Comparison of ENCODE assay signal across 8 cellular contexts in the genomic region with DNA sequence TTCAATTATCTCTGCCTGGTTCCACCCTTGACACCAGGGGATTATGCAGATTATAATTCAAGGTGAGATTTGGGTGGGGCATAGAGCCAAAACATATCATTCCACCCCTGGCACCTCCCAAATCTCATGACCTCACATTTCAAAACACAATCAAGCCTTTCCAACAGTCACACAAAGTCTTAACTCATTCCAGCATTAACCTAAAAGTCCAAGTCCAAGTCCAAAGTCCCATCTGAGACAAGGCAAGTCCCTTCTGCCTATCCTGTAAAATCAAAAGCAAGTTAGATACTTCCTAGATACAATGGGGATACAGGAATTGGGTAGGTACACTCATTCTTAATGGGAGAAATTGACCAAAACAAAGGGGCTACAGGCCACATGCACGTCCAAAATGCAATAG.
"Had no signal": no experiment of that assay in that cellular context is flagged by ENCODE, and none has a peak within 500 bp of the region (broad histone marks: within the 10 kb centered on the region; RNA-seq: fewer than 3 reads in every experiment).

No MANE protein-coding gene starts in this region.

- FAIRE-seq: HepG2, HTR-8/SVneo, K562 had no signal

- H3K27ac ChIP-seq: HL-60, KMS-11 had no signal

- DNase-seq: IMR-90, KBM-7, KG1 had no signal

- ATAC-seq: HepG2, K562 had no signal

- H3K4me3 ChIP-seq: K562 had no signal
